Comparison of ENCODE assay signal across 11 cellular contexts in genomic region chr6:150928882-150929281, GRCh38.
DNase-seq lines count a peak whose midpoint lies in the region; ATAC-seq and TF ChIP-seq lines count a peak whose summit lies in the region.
"Had no signal": no experiment of that assay in that cellular context is flagged by ENCODE, and none has a peak within 500 bp of the region (broad histone marks: within the 10 kb centered on the region; RNA-seq: fewer than 3 reads in every experiment).

No MANE protein-coding gene starts in this region.

- no peaks in the 10 kb centered on the region for H3K9me3 ChIP-seq in vagina

- intact Hi-C loops in vagina (cut with DNase I), result no loop called here

- TF ChIP-seq POLR2A in vagina (IDR thresholded peaks at IDR 0.05), result no peak
- no peak for TF ChIP-seq POLR2A in GM18505 (IDR thresholded peaks at IDR 0.05; ENCODE audit: borderline replicate concordance, extremely low read depth, insufficient read depth, insufficient read length)

- H3K4me3 ChIP-seq in AG04449 (ENCODE audit: low read depth, low read length) (no peak overlapping the region), GM12875 (ENCODE audit: low read depth, low read length) (no peak overlapping the region), vagina (no peak overlapping the region)
- H3K4me3 ChIP-seq: skin epidermis had no signal

- POLR2A ChIA-PET in AG04449 (lab: Yijun Ruan, JAX), result no interaction called here

- H3K27me3 ChIP-seq in foreskin keratinocyte (no peaks in the 10 kb centered on the region), vagina (no peaks in the 10 kb centered on the region)

- H3K27ac ChIP-seq in foreskin keratinocyte, result no peak overlapping the region
- no peak overlapping the region for H3K27ac ChIP-seq in vagina

- H3K4me1 ChIP-seq in foreskin keratinocyte (peaks cover 6% of the 10 kb centered on the region), vagina (peaks cover 8% of the 10 kb centered on the region)

- peak; percentile 43; the same call in 2 of the 3 replicates for ATAC-seq in SK-N-SH treated with all-trans-retinoic acid at 6 μM for 48 hours
- peak; percentile 37 for ATAC-seq in foreskin keratinocyte
- no peak for ATAC-seq in HG03469 (IDR thresholded peaks at IDR 0.05; ENCODE audit: unreplicated experiment)
- no peak for ATAC-seq in GM18505 (IDR thresholded peaks at IDR 0.05; ENCODE audit: unreplicated experiment)

- TF ChIP-seq CTCF in AG04449 (IDR thresholded peaks at IDR 0.05; ENCODE audit: insufficient read depth, low read length, missing control alignments) (peak; percentile 32), GM12875 (IDR thresholded peaks at IDR 0.05; ENCODE audit: borderline replicate concordance, insufficient read depth, low read depth, low read length) (peak; percentile 43; the same call in 1 of the 2 replicates), foreskin keratinocyte (conservative IDR thresholded peaks at IDR 0.05) (peak; percentile 46), vagina (IDR thresholded peaks at IDR 0.05) (no peak)

- CTCF ChIA-PET in AG04449 (lab: Yijun Ruan, JAX), result interaction anchor here (1.1 to 2.0 kb wide), 4 partner anchors 36 to 395 kb away, joined by 3 to 6 read pairs (median 4); no protein-coding TSS in a partner anchor

- DNase-seq in AG04449 (ENCODE audit: low read depth, low spot score) (no peak), foreskin keratinocyte (no peak), vagina (ENCODE audit: extremely low spot score in 2 of 2) (no peak), NCI-H345 treated with DMSO at 0.1 percent for 48 hours (lab: John Stamatoyannopoulos, UW; ENCODE audit: unreplicated experiment) (no peak)
- DNase-seq: activated gamma-delta T cell treated with Interleukin-2 at 50 U/mL for 16 hours, NCI-H2029 treated with DMSO at 0.1 percent for 48 hours had no signal

- H3K36me3 ChIP-seq in vagina, result no peaks in the 10 kb centered on the region

TF ChIP-seq in SK-N-SH treated with all-trans-retinoic acid at 6 μM for 48 hours, 23 proteins besides CTCF, POLR2A, EP300 and RAD21:
- TF ChIP-seq RARB (CRISPR knock-in tag; IDR thresholded peaks at IDR 0.05) (no peak), SNAI2 (CRISPR knock-in tag; IDR thresholded peaks at IDR 0.05) (no peak), ZNF8 (CRISPR knock-in tag; IDR thresholded peaks at IDR 0.05) (no peak), TOX (CRISPR knock-in tag; IDR thresholded peaks at IDR 0.05; ENCODE audit: borderline replicate concordance) (no peak), ZFP3 (CRISPR knock-in tag; IDR thresholded peaks at IDR 0.05) (no peak), ESRRG (CRISPR knock-in tag; IDR thresholded peaks at IDR 0.05) (no peak)

Comparison
In these comparisons a context has a peak if more than half of its experiments do, and no peak if none do; other contexts are left out.
1. CTCF ChIP-seq: peak in AG04449 (single experiment), GM12875 (single experiment) and foreskin keratinocyte (single experiment); none in vagina (0 of 3).
2. ATAC-seq: peak in SK-N-SH treated with all-trans-retinoic acid at 6 μM for 48 hours (single experiment) and foreskin keratinocyte (single experiment); none in HG03469 (single experiment) and GM18505 (single experiment).